ENCODE assay signal across 8 cellular contexts in genomic region chr3:114056130-114057010, GRCh38. TPM values are rescaled to one million over a fixed set of nuclear protein-coding genes. Genes with fewer than 3 reads are reported as not detected.
DNase-seq lines count a peak whose midpoint lies in the region; ATAC-seq lines count a peak whose summit lies in the region.

Gene CCDC191 (minus strand): TSS chr3:114056526. CDS start chr3:114056466, 60 bp downstream.
Gene QTRT2 (plus strand): TSS chr3:114056737. CDS start chr3:114065258, 8,521 bp downstream.

- peak within 1 kb of the TSS; percentile 91 to 92 for H3K4me3 Mint-ChIP-seq in effector memory CD8-positive, alpha-beta T cell

- peak; percentile 98 for ATAC-seq in GM21360 (IDR thresholded peaks at IDR 0.05; ENCODE audit: unreplicated experiment)
- peak; percentile 94 for ATAC-seq in effector memory CD8-positive, alpha-beta T cell (replicated peaks)

- H3K27ac Mint-ChIP-seq in effector memory CD8-positive, alpha-beta T cell = peak within 1 kb of the TSS; percentile 95 to 98

- DNase-seq in COLO829 (ENCODE audit: low spot score) (peak; percentile 98), HT-29 (ENCODE audit: low spot score) (peak; percentile 99), medulla oblongata (ENCODE audit: extremely low spot score) (peak; percentile 100)
- peak; percentile 99 for DNase-seq in NK-92 treated with Interleukin-12 subunit alpha and Interleukin-12 subunit beta, amount 100 ng/mL, for 24 hours (lab: John Stamatoyannopoulos, UW)
- DNase-seq in activated CD8-positive, alpha-beta memory T cell treated with anti-CD3 and anti-CD28 coated beads for 4 hours (ENCODE audit: low read depth in 2 of 2) = peak; percentile 97 to 99
- DNase-seq in effector memory CD8-positive, alpha-beta T cell = peak; percentile 98 to 99 (median 99)
- peak; percentile 96 to 98 (median 97) for DNase-seq in stimulated activated CD4-positive, alpha-beta T cell treated with anti-CD3 and anti-CD28 coated beads, TNF-alpha, amount 100 ng/mL, for 48 hours (ENCODE audit: low read depth in 3 of 3)

- peaks cover 31% of the 10 kb centered on the region for H3K36me3 Mint-ChIP-seq in effector memory CD8-positive, alpha-beta T cell (ENCODE audit: insufficient read depth)

- no peaks in the 10 kb centered on the region for H3K27me3 Mint-ChIP-seq in effector memory CD8-positive, alpha-beta T cell

- no peaks in the 10 kb centered on the region for H3K9me3 Mint-ChIP-seq in effector memory CD8-positive, alpha-beta T cell

- H3K4me1 Mint-ChIP-seq in effector memory CD8-positive, alpha-beta T cell (ENCODE audit: low read depth in 2 of 2) = peaks cover 32 to 38% of the 10 kb centered on the region in 2 donors

RNA-seq across cellular contexts. Expression of gene CCDC191, which starts in this region (rescaled TPM):
- total RNA-seq in HT-29 (2014; rRNA removed; shearing (Covaris generic)) = 0.78 and 1.1 TPM in 2 replicates

RNA-seq across cellular contexts. Expression of gene QTRT2, which starts in this region (rescaled TPM):
- 28.1 and 32.1 TPM in 2 replicates for total RNA-seq in HT-29 (2014; rRNA removed; shearing (Covaris generic))

Comparison
In these comparisons a context has a peak if more than half of its experiments do, and no peak if none do; other contexts are left out.
1. Peak in every context shown above with its lines: DNase-seq and ATAC-seq.